In the genomic region with DNA sequence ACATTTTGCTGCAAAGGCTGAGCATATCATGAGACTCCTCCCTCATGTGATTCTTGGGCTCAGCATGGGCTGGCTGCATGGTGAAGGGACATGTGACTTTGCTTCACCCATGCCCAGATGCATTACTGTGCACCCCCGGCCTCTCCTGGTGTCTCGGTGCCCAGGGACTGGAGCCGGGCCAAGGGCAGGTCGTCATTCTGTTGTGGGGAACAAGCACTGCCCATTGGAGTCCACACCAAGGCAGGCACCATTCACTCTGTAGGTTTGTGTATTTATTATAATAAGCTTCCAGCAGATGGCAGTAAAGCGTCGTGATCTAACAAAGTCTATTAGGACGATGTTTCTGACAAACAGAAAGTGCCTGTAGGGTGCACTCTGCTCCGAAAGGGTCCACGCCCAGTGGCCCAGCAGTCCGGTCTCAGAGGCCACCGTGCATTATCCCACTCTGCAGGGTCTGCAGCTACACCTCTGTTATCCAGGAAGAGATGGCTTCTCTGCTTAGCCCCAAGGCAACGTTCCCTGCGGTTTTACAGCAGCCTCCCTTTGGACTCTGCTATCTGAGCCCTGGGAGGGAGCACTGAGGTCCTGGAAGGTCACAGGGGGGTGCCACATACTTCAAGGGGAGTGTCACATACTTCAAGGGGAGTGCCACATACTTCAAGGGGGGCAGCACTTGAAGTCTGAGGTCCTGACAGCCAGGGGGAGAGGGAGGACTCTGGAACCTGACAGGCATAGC, we compare ENCODE assay signal across 8 cellular contexts.
DNase-seq lines count a peak whose midpoint lies in the region; ATAC-seq and TF ChIP-seq lines count a peak whose summit lies in the region.

No MANE protein-coding gene starts in this region.

- intact Hi-C loops in CD4-positive, alpha-beta T cell (cut with DNase I, micrococcal nuclease) = loop anchor here in 1 of 2 experiments (5.0 kb wide), 1 partner anchor 443 kb away; the partner anchor contains the start of gene RNU4ATAC
- intact Hi-C loops in dorsolateral prefrontal cortex (cut with DNase I) (loop anchor here (5.0 to 10.0 kb wide), 3 partner anchors 160 to 480 kb away; no protein-coding TSS in a partner anchor), lower lobe of right lung (cut with DNase I) (no loop called here)

- peaks cover 5% of the 10 kb centered on the region for H3K27me3 Mint-ChIP-seq in CD4-positive, alpha-beta T cell

- H3K36me3 ChIP-seq in lower lobe of right lung = no peaks in the 10 kb centered on the region

- POLR2A ChIA-PET in CD4-positive, alpha-beta T cell (lab: Charles Lee) = no interaction called here

- H3K4me3 ChIP-seq in dorsolateral prefrontal cortex = peak overlapping the region in 58 of 59 donors; percentile 18 to 67 (median 50)
- peak overlapping the region; percentile 36 for H3K4me3 ChIP-seq in lower lobe of right lung

- H3K4me1 ChIP-seq in lower lobe of right lung = peaks cover 5% of the 10 kb centered on the region

- H3K9me3 ChIP-seq in CD4-positive, alpha-beta T cell (ENCODE audit: control insufficient read depth, low read length) = no peaks in the 10 kb centered on the region
- no peaks in the 10 kb centered on the region for H3K9me3 ChIP-seq in lower lobe of right lung

- H3K27ac ChIP-seq in CD4-positive, alpha-beta T cell (ENCODE audit: low read depth, low read length) = no peak overlapping the region
- H3K27ac ChIP-seq in dorsolateral prefrontal cortex (peak overlapping the region in 3 of 59 donors; percentile 10 to 61 (median 38)), lower lobe of right lung (no peak overlapping the region)

- TF ChIP-seq CTCF in CD4-positive, alpha-beta T cell (IDR thresholded peaks at IDR 0.05) = peak; percentile 68
- TF ChIP-seq CTCF in dorsolateral prefrontal cortex (IDR thresholded peaks at IDR 0.05 in 54 of 56, conservative IDR thresholded peaks at IDR 0.05 in 2 of 56; ENCODE audit: low read depth in 1 of 56, partially characterized antibody in 56 of 56) = peak; percentile 57 to 91 (median 77)
- peak; percentile 60 for TF ChIP-seq CTCF in lower lobe of right lung (IDR thresholded peaks at IDR 0.05)

- peak in 9 of 10 experiments; percentile 3 to 40 (median 10) for DNase-seq in CD4-positive, alpha-beta T cell
- DNase-seq in NCI-H345 treated with DMSO at 0.1 percent for 48 hours (lab: John Stamatoyannopoulos, UW; ENCODE audit: unreplicated experiment) (peak; percentile 72), dorsolateral prefrontal cortex (peak in 6 of 10 donors; percentile 12 to 53 (median 38)), lower lobe of right lung (peak; percentile 53)
- peak; percentile 1 to 4 for DNase-seq in stimulated activated CD8-positive, alpha-beta memory T cell treated with anti-CD3 and anti-CD28 coated beads, Interleukin-2, amount 100 ng/mL, for 48 hours (ENCODE audit: low read depth in 2 of 2)

- peak overlapping the region; percentile 11 for H3K27ac Mint-ChIP-seq in CD4-positive, alpha-beta T cell

- H3K36me3 Mint-ChIP-seq in CD4-positive, alpha-beta T cell (ENCODE audit: low read depth) = no peaks in the 10 kb centered on the region

- H3K9me3 Mint-ChIP-seq in CD4-positive, alpha-beta T cell = no peaks in the 10 kb centered on the region

- peaks cover 9% of the 10 kb centered on the region for H3K4me1 Mint-ChIP-seq in CD4-positive, alpha-beta T cell (ENCODE audit: low read depth)

- CTCF ChIA-PET in CD4-positive, alpha-beta T cell (lab: Charles Lee) = interaction anchor here (0.6 to 1.0 kb wide), 2 partner anchors 26 to 148 kb away, joined by 3 read pairs; no protein-coding TSS in a partner anchor

- peak overlapping the region; percentile 85 for H3K4me3 Mint-ChIP-seq in CD4-positive, alpha-beta T cell

- peak; percentile 89 for ATAC-seq in CD4-positive, alpha-beta T cell (ENCODE audit: poor library complexity)
- ATAC-seq in GM19324 (IDR thresholded peaks at IDR 0.05; ENCODE audit: low FRiP score, unreplicated experiment) (peak; percentile 94), HG03354 (IDR thresholded peaks at IDR 0.05; ENCODE audit: poor library complexity, severe bottlenecking, unreplicated experiment) (peak; percentile 98), lower lobe of right lung (peak; percentile 87 to 94)
- ATAC-seq in activated CD4-positive, CD25-positive, alpha-beta regulatory T cell treated with anti-CD3 and anti-CD28 coated beads, Interleukin-2, amount 50 U/mL, for 24 hours = peak; percentile 69 to 76

- peaks cover 7% of the 10 kb centered on the region for H3K27me3 ChIP-seq in CD4-positive, alpha-beta T cell (ENCODE audit: control insufficient read depth, insufficient read depth, low read length)
- H3K27me3 ChIP-seq in dorsolateral prefrontal cortex = no peaks in the 10 kb centered on the region
- H3K27me3 ChIP-seq in lower lobe of right lung (ENCODE audit: low read depth) = no peaks in the 10 kb centered on the region

Comparison
In these comparisons a context has a peak if more than half of its experiments do, and no peak if none do; other contexts are left out.
1. DNase-seq: peak in every context shown above with its lines; median percentile 72 in NCI-H345 treated with DMSO at 0.1 percent for 48 hours; 53 in lower lobe of right lung; 38 in dorsolateral prefrontal cortex; 10 in CD4-positive, alpha-beta T cell; 2 in stimulated activated CD8-positive, alpha-beta memory T cell treated with anti-CD3 and anti-CD28 coated beads, Interleukin-2, amount 100 ng/mL, for 48 hours.